Comparison of ENCODE assay signal across 11 cellular contexts in the genomic region with DNA sequence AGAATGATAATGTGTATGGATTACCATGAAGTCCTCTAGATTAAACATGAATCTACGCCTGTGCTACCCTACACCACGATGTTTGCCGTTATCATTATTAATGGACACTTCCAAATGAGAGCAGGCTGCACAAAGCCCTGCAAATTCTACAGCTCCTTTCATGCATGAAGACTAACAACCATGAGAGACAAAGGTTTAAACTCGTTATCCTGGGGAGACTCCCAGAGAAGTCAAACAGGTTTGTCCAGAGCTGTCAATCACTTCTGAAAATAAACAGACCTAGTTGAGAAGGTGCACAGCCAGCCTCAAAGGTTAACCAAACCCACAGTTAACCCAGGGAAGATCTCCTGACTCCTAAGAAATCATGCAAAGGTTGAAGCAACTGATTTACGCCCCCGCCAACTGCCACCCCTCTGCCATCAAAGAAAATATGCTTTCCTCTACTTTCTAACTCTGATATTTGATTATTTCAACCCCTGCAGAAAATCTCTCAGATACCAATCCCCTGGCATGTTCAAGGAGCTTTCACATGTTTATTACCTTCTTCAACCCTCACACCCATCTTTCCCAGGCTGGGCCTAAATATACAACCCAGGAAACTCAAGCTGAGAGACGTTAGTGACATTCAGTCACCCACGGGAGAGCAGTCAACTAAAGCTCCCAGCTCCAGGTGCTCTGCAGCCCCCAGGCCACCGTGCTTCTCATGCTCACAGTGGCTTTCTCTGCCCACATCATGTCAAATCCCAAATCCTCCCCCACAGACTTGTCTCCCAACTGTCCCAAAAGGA. TPM values are rescaled to one million over a fixed set of nuclear protein-coding genes. Genes with fewer than 3 reads are reported as not detected.
DNase-seq lines count a peak whose midpoint lies in the region; ATAC-seq, FAIRE-seq and TF ChIP-seq lines count a peak whose summit lies in the region.
"Had no signal": no experiment of that assay in that cellular context is flagged by ENCODE, and none has a peak within 500 bp of the region (broad histone marks: within the 10 kb centered on the region; RNA-seq: fewer than 3 reads in every experiment).

No MANE protein-coding gene starts in this region.

- H3K9me3 Mint-ChIP-seq in progenitor cell of endocrine pancreas (ENCODE audit: low read depth): peaks cover 12% of the 10 kb centered on the region
- H3K9me3 Mint-ChIP-seq: activated naive CD8-positive, alpha-beta T cell treated with anti-CD3 and anti-CD28 coated beads for 36 hours had no signal

- no peak overlapping the region for H3K9ac ChIP-seq in duodenal mucosa (ENCODE audit: low read depth in 1 of 2, low read length in 2 of 2)

- no peaks in the 10 kb centered on the region for H3K9me3 ChIP-seq in duodenal mucosa (ENCODE audit: control insufficient read depth in 1 of 2, low read length in 2 of 2)

- TF ChIP-seq CTCF in progenitor cell of endocrine pancreas (IDR thresholded peaks at IDR 0.05; ENCODE audit: unreplicated experiment) (no peak), D721Med (IDR thresholded peaks at IDR 0.05; ENCODE audit: insufficient read depth, missing control alignments) (no peak)

- no peaks in the 10 kb centered on the region for H3K36me3 ChIP-seq in duodenal mucosa (ENCODE audit: control insufficient read depth in 1 of 2, insufficient read depth in 2 of 2, low read length in 2 of 2)

- H3K4me1 Mint-ChIP-seq in progenitor cell of endocrine pancreas (ENCODE audit: low read depth): peaks cover 59% of the 10 kb centered on the region
- H3K4me1 Mint-ChIP-seq: activated naive CD8-positive, alpha-beta T cell treated with anti-CD3 and anti-CD28 coated beads for 36 hours; CD14-positive monocyte had no signal

- peaks cover 25 to 32% of the 10 kb centered on the region in 2 donors for H3K4me1 ChIP-seq in duodenal mucosa (ENCODE audit: control insufficient read depth in 1 of 2, insufficient read depth in 2 of 2, low read length in 2 of 2)

- H3K36me3 Mint-ChIP-seq in progenitor cell of endocrine pancreas (ENCODE audit: insufficient read depth): peaks cover 6% of the 10 kb centered on the region
- H3K36me3 Mint-ChIP-seq: activated naive CD8-positive, alpha-beta T cell treated with anti-CD3 and anti-CD28 coated beads for 36 hours; CD14-positive monocyte had no signal

- no peak for FAIRE-seq in D721Med (lab: Jason Lieb, UNC)

- H3K27me3 Mint-ChIP-seq in progenitor cell of endocrine pancreas: no peaks in the 10 kb centered on the region

- POLR2A ChIA-PET in HEK293T (lab: Yijun Ruan, JAX): no interaction called here

- no peak for ATAC-seq in GM18502 (IDR thresholded peaks at IDR 0.05; ENCODE audit: poor library complexity, unreplicated experiment)

- no peak overlapping the region for H3K27ac ChIP-seq in duodenal mucosa (ENCODE audit: low read depth, low read length)

- CTCF ChIA-PET in HEK293T (lab: Yijun Ruan, JAX): no interaction called here

- no peaks in the 10 kb centered on the region for H3K27me3 ChIP-seq in duodenal mucosa (ENCODE audit: control insufficient read depth in 1 of 2, insufficient read depth in 2 of 2, low read length in 2 of 2)

- peak overlapping the region; percentile 3 to 10 for H3K4me3 ChIP-seq in duodenal mucosa (ENCODE audit: low read depth in 1 of 2, low read length in 2 of 2)

- peak overlapping the region; percentile 94 for H3K27ac Mint-ChIP-seq in progenitor cell of endocrine pancreas
- H3K27ac Mint-ChIP-seq: activated naive CD8-positive, alpha-beta T cell treated with anti-CD3 and anti-CD28 coated beads for 36 hours; CD14-positive monocyte had no signal

- H3K4me3 Mint-ChIP-seq in progenitor cell of endocrine pancreas (ENCODE audit: low read depth): peak overlapping the region; percentile 58
- H3K4me3 Mint-ChIP-seq: activated naive CD8-positive, alpha-beta T cell treated with anti-CD3 and anti-CD28 coated beads for 36 hours; CD14-positive monocyte had no signal

- no peak for DNase-seq in HEK293T (ENCODE audit: extremely low spot score)
- DNase-seq in NCI-H2196 (lab: John Stamatoyannopoulos, UW; ENCODE audit: unreplicated experiment): peak; percentile 73
- DNase-seq in progenitor cell of endocrine pancreas (ENCODE audit: low spot score, unreplicated experiment): peak; percentile 23
- DNase-seq in D721Med (ENCODE audit: insufficient read length, low spot score): no peak
- DNase-seq in SW480 (ENCODE audit: low spot score): no peak
- no peak for DNase-seq in HuH-7 (ENCODE audit: low spot score)
- DNase-seq: activated naive CD8-positive, alpha-beta T cell treated with anti-CD3 and anti-CD28 coated beads for 36 hours had no signal

TF ChIP-seq in HEK293T, 16 proteins besides CTCF, POLR2A, EP300 and RAD21:
- TF ChIP-seq, protein P1, sequence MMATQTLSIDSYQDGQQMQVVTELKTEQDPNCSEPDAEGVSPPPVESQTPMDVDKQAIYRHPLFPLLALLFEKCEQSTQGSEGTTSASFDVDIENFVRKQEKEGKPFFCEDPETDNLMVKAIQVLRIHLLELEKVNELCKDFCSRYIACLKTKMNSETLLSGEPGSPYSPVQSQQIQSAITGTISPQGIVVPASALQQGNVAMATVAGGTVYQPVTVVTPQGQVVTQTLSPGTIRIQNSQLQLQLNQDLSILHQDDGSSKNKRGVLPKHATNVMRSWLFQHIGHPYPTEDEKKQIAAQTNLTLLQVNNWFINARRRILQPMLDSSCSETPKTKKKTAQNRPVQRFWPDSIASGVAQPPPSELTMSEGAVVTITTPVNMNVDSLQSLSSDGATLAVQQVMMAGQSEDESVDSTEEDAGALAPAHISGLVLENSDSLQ (IDR thresholded peaks at IDR 0.05): peak; percentile 30; the same call in 1 of the 2 replicates
- TF ChIP-seq CTBP1 (IDR thresholded peaks at IDR 0.05; ENCODE audit: borderline replicate concordance): no peak

RNA-seq across cellular contexts. Expression of a gene that starts 35.9 kb away (rescaled TPM):
- 39.1 and 44.1 TPM in 2 replicates for total RNA-seq in progenitor cell of endocrine pancreas
- total RNA-seq: activated CD8-positive, alpha-beta memory T cell treated with anti-CD3 and anti-CD28 coated beads for 36 hours had no signal

Comparison
In these comparisons a context has a peak if more than half of its experiments do, and no peak if none do; other contexts are left out.
1. DNase-seq: peak in NCI-H2196 (single experiment) and progenitor cell of endocrine pancreas (single experiment); none in HEK293T (single experiment), D721Med (single experiment), SW480 (single experiment) and HuH-7 (single experiment).